14 cellular contexts compared by ENCODE assay signal in the genomic region with DNA sequence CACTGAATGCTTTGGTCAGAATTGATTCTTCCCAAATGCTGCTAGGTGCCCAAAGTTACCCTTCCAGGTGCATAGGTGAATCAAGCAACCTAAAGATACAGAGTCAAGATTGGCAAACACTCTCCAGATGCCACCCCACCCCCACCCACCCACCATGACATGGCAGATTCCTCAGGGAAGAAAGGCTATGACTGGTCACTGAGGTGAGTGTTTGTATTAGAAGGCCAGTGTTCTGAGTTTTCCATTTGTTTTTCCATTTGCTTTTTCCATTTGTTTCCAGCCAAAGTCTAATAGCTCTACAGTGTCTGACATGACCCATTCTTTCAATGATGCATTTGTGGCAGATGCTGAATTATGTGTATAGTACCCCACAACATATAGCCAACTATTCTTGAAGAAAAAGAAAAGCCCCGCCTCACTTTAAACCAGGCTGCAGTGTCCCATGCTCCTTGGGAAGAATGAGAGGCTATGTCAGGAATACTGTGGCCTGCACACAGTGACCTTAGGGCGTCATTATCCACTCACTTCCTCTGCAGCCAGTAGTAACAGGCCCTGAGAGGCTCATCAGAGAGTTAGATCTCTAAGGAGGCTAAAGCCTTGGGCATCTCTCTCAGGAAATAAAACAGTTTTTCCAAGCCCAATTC. TPM values are rescaled to one million over a fixed set of nuclear protein-coding genes. Genes with fewer than 3 reads are reported as not detected.
DNase-seq lines count a peak whose midpoint lies in the region; ATAC-seq, FAIRE-seq and TF ChIP-seq lines count a peak whose summit lies in the region.
"Had no signal": no experiment of that assay in that cellular context is flagged by ENCODE, and none has a peak within 500 bp of the region (broad histone marks: within the 10 kb centered on the region; RNA-seq: fewer than 3 reads in every experiment).

No MANE protein-coding gene starts in this region.

- no peak for TF ChIP-seq RAD21 in A549 (conservative IDR thresholded peaks at IDR 0.05 in 1 of 2, IDR thresholded peaks at IDR 0.05 in 1 of 2)

- POLR2A ChIA-PET in A549 (lab: Yijun Ruan, JAX) = interaction anchor here (0.6 to 1.9 kb wide), 6 partner anchors 10 to 1222 kb away, joined by 3 to 17 read pairs (median 6); partner anchors contain the start of genes HIBADH and TAX1BP1

- no peaks in the 10 kb centered on the region for H3K9me3 ChIP-seq in A549
- H3K9me3 ChIP-seq in colonic mucosa = no peaks in the 10 kb centered on the region
- H3K9me3 ChIP-seq: ovary, thyroid gland had no signal

- no peak for FAIRE-seq in A549 (lab: Jason Lieb, UNC)

- ATAC-seq in A549 = peak; percentile 60 to 66; a peak in 4 of 6 replicates
- ATAC-seq in sciatic nerve = no peak
- no peak for ATAC-seq in GM21526 (IDR thresholded peaks at IDR 0.05; ENCODE audit: low FRiP score, unreplicated experiment)
- ATAC-seq in HG02763 (IDR thresholded peaks at IDR 0.05; ENCODE audit: unreplicated experiment) = no peak
- ATAC-seq: T-helper 17 cell had no signal

- H3K4me2 ChIP-seq in A549 = peak overlapping the region; percentile 75

- intact Hi-C loops in colonic mucosa (cut with DNase I) (no loop called here), sciatic nerve (cut with DNase I) (no loop called here)

- no peak overlapping the region for H3K4me3 ChIP-seq in A549
- H3K4me3 ChIP-seq in colonic mucosa = no peak overlapping the region
- H3K4me3 ChIP-seq: ovary, thyroid gland had no signal

- H3K27ac ChIP-seq in A549 (peak overlapping the region; percentile 88 to 91), colonic mucosa (peak overlapping the region; percentile 67)
- H3K27ac ChIP-seq: ovary, thyroid gland had no signal

- 65% methylated on average over 2 of the region's 2 CpGs for WGBS in A549 (ENCODE audit: missing lambda C conversion rate)

- H3K4me1 ChIP-seq in A549 = peaks cover 31% of the 10 kb centered on the region
- no peaks in the 10 kb centered on the region for H3K4me1 ChIP-seq in colonic mucosa
- H3K4me1 ChIP-seq: thyroid gland had no signal

- no peaks in the 10 kb centered on the region for H3K36me3 ChIP-seq in colonic mucosa
- H3K36me3 ChIP-seq: ovary, thyroid gland had no signal

- DNase-seq in A549 (ENCODE audit: low read depth in 1 of 2, low spot score in 1 of 2) (peak in 1 of 2 experiments; percentile 48), LoVo (ENCODE audit: low spot score) (peak; percentile 34), colonic mucosa (no peak), myocyte (ENCODE audit: low read depth) (peak; percentile 35), sciatic nerve (ENCODE audit: low spot score) (no peak), NAMALWA (ENCODE audit: low spot score) (no peak)
- DNase-seq: GDM1, immature natural killer cell, NCI-H526 treated with DMSO at 0.1 percent for 48 hours, ovary, T-helper 17 cell, thyroid gland had no signal

- no peak for TF ChIP-seq POLR2A in A549 (IDR thresholded peaks at IDR 0.05; ENCODE audit: low read length)

- H3K27me3 ChIP-seq in colonic mucosa = no peaks in the 10 kb centered on the region
- H3K27me3 ChIP-seq: ovary, thyroid gland had no signal

- no peak overlapping the region for H3K9ac ChIP-seq in colonic mucosa (ENCODE audit: low read depth in 2 of 2, low read length in 2 of 2)

- TF ChIP-seq EP300 in A549 (IDR thresholded peaks at IDR 0.05) = no peak

- TF ChIP-seq CTCF in A549 (IDR thresholded peaks at IDR 0.05) (no peak), colonic mucosa (IDR thresholded peaks at IDR 0.05) (no peak)

- CTCF ChIA-PET in A549 (lab: Yijun Ruan, JAX) = interaction anchor here (1.2 to 1.7 kb wide), 4 partner anchors 16 to 415 kb away, joined by 3 to 5 read pairs (median 4); partner anchors contain the start of gene HIBADH

TF ChIP-seq in A549, 52 proteins besides CTCF, POLR2A, EP300 and RAD21:
- TF ChIP-seq PHF8 (IDR thresholded peaks at IDR 0.05; ENCODE audit: borderline replicate concordance, low read depth) (no peak), NFE2L2 (conservative IDR thresholded peaks at IDR 0.05; ENCODE audit: low read length) (no peak), JUN (IDR thresholded peaks at IDR 0.05) (0 out of 5 replicates have a peak, but pooled peaks of 1 of the 2 experiments have one; percentile 10), TFCP2L1 (CRISPR knock-in tag; IDR thresholded peaks at IDR 0.05) (no peak), HOXB5 (CRISPR knock-in tag; IDR thresholded peaks at IDR 0.05) (no peak), MAZ (IDR thresholded peaks at IDR 0.05; ENCODE audit: borderline replicate concordance, low read depth, low read length) (no peak)
TF ChIP-seq in A549: peak in this region for 1.

RNA-seq across cellular contexts. Expression of gene HIBADH, which starts 16.1 kb away (rescaled TPM):
- 108 and 118 TPM in 2 replicates for polyA plus RNA-seq in A549 (2011; rRNA removed)
- 39.3 and 43.4 TPM in 2 replicates for polyA plus RNA-seq in A549 (2012; cell fraction: cytosol; rRNA removed)
- polyA plus RNA-seq in A549 (2012; cell fraction: nucleus; rRNA removed) = 12.1 and 19.5 TPM in 2 replicates
- 43.4 to 49.6 TPM (median 49.5 TPM) in 3 replicates for polyA plus RNA-seq in A549 (2017; fragmentation: RNase III; extraction: RNeasy Plus Mini Kit Qiagen cat#74134 plus additional on column Dnase treatment)
- 27.7 and 29.1 TPM in 2 replicates for polyA minus RNA-seq in A549 (2011; rRNA and poly(A)+ RNA removed)
- 10 to 100 TPM; 28.2 to 44.4 TPM for total RNA-seq in colonic mucosa
- 90.2 and 92.0 TPM in 2 replicates for total RNA-seq in myocyte
- polyA plus RNA-seq in myocyte (2012) = 74.2 TPM
- total RNA-seq in sciatic nerve = 33.7 TPM

Comparison
In these comparisons a context has a peak if more than half of its experiments do, and no peak if none do; other contexts are left out.
1. ATAC-seq: peak in A549 (2 of 2); none in sciatic nerve (single experiment), GM21526 (single experiment) and HG02763 (single experiment).
2. DNase-seq: peak in LoVo (single experiment) and myocyte (single experiment); none in colonic mucosa (single experiment), sciatic nerve (single experiment) and NAMALWA (single experiment).